10 cellular contexts compared by ENCODE assay signal in genomic region chr1:15948091-15948591, GRCh38. TPM values are rescaled to one million over a fixed set of nuclear protein-coding genes. Genes with fewer than 3 reads are reported as not detected.
DNase-seq lines count a peak whose midpoint lies in the region; TF ChIP-seq lines count a peak whose summit lies in the region.
"Had no signal": no experiment of that assay in that cellular context is flagged by ENCODE, and none has a peak within 500 bp of the region (broad histone marks: within the 10 kb centered on the region; RNA-seq: fewer than 3 reads in every experiment).

No MANE protein-coding gene starts in this region.

- H3K27me3 ChIP-seq in A673 (replicated peaks; ENCODE audit: insufficient read depth, low read depth, low read length, poor library complexity): no peaks in the 10 kb centered on the region
- no peaks in the 10 kb centered on the region for H3K27me3 ChIP-seq in dorsolateral prefrontal cortex
- H3K27me3 ChIP-seq in neural progenitor cell: no peaks in the 10 kb centered on the region
- H3K27me3 ChIP-seq: MG63 had no signal

- H3K4me3 ChIP-seq in A673 (ENCODE audit: low read depth, low read length, poor library complexity, severe bottlenecking): no peak overlapping the region
- H3K4me3 ChIP-seq in dorsolateral prefrontal cortex: no peak overlapping the region
- H3K4me3 ChIP-seq in neural progenitor cell: no peak overlapping the region
- H3K4me3 ChIP-seq: MG63 had no signal

- H4K20me1 ChIP-seq in neural progenitor cell (ENCODE audit: low read depth): peaks cover 59% of the 10 kb centered on the region

- TF ChIP-seq CTCF in A673 (conservative IDR thresholded peaks at IDR 0.05; ENCODE audit: low read depth, low read length): no peak
- TF ChIP-seq CTCF in dorsolateral prefrontal cortex (IDR thresholded peaks at IDR 0.05 in 54 of 56, conservative IDR thresholded peaks at IDR 0.05 in 2 of 56; ENCODE audit: low read depth in 1 of 56, partially characterized antibody in 56 of 56): no peak
- no peak for TF ChIP-seq CTCF in neural progenitor cell (IDR thresholded peaks at IDR 0.05)
- TF ChIP-seq CTCF in GM10266 (IDR thresholded peaks at IDR 0.05; ENCODE audit: control insufficient read depth, insufficient read depth, low read depth, missing control alignments): no peak

- peaks cover 47% of the 10 kb centered on the region for H3K4me1 ChIP-seq in A673 (ENCODE audit: insufficient read depth, low read length, poor library complexity, severe bottlenecking)
- peaks cover 7% of the 10 kb centered on the region for H3K4me1 ChIP-seq in neural progenitor cell

- no TSS peak for BruUV-seq in A673 (replicated peaks; lab: Mats Ljungman, UMichigan)

- DNase-seq in A673 (ENCODE audit: low spot score) (no peak), LHCN-M2 (ENCODE audit: low read depth) (peak; percentile 35), dorsolateral prefrontal cortex (peak in 1 of 10 donors; percentile 26), neural progenitor cell (ENCODE audit: low spot score) (peak; percentile 45), NCI-H446 (lab: John Stamatoyannopoulos, UW) (no peak), hippocampal formation (lab: John Stamatoyannopoulos, UW) (no peak), GM10266 (ENCODE audit: extremely low spot score) (no peak), cerebellar cortex (ENCODE audit: low spot score) (no peak)
- DNase-seq: MG63, SW 1271 had no signal

- H3F3A ChIP-seq in neural progenitor cell (ENCODE audit: low read depth): no peaks in the 10 kb centered on the region

- H3K4me1 Mint-ChIP-seq in neural progenitor cell: peaks cover 50% of the 10 kb centered on the region

- POLR2A ChIA-PET in A673 (lab: Charles Lee; ENCODE audit: low non-redundant PET): no interaction called here

- H3K36me3 ChIP-seq in A673 (ENCODE audit: insufficient read depth, low read length, poor library complexity, severe bottlenecking): peaks cover 39% of the 10 kb centered on the region
- H3K36me3 ChIP-seq in neural progenitor cell: no peaks in the 10 kb centered on the region

- no peaks in the 10 kb centered on the region for H3K9me3 ChIP-seq in A673 (ENCODE audit: low read depth, low read length, poor library complexity, severe bottlenecking)
- H3K9me3 ChIP-seq in neural progenitor cell (ENCODE audit: low read depth): no peaks in the 10 kb centered on the region
- H3K9me3 ChIP-seq: MG63 had no signal

- peaks cover 8% of the 10 kb centered on the region for H3K27me3 Mint-ChIP-seq in neural progenitor cell (ENCODE audit: insufficient read depth, low read depth)

- H2AFZ ChIP-seq in neural progenitor cell (replicated peaks): no peak overlapping the region

- peaks cover under 1% of the 10 kb centered on the region for H3K79me2 ChIP-seq in neural progenitor cell (ENCODE audit: low read depth)

- no peaks in the 10 kb centered on the region for H3K9me3 Mint-ChIP-seq in neural progenitor cell

- H3K27ac Mint-ChIP-seq in neural progenitor cell: no peak overlapping the region

- H3K4me2 ChIP-seq in neural progenitor cell: no peak overlapping the region

- CTCF ChIA-PET in A673 (lab: Charles Lee): no interaction called here

- no peak overlapping the region for H3K4me3 Mint-ChIP-seq in neural progenitor cell

- intact Hi-C loops in A673 (cut with micrococcal nuclease; ENCODE audit: unreplicated experiment): loop anchor here (5.0 kb wide), 1 partner anchor 146 kb away; no protein-coding TSS in a partner anchor
- intact Hi-C loops in dorsolateral prefrontal cortex (cut with DNase I): loop anchor here in 1 of 2 donors (5.0 kb wide), 1 partner anchor 61 kb away; no protein-coding TSS in a partner anchor

- H3K36me3 Mint-ChIP-seq in neural progenitor cell: peaks cover 16% of the 10 kb centered on the region

- no peak overlapping the region for H3K9ac ChIP-seq in neural progenitor cell

- peak overlapping the region; percentile 57 for H3K27ac ChIP-seq in A673 (ENCODE audit: low read depth, low read length, poor library complexity, severe bottlenecking)
- H3K27ac ChIP-seq in dorsolateral prefrontal cortex: peak overlapping the region in 58 of 59 donors; percentile 53 to 96 (median 90)
- no peak overlapping the region for H3K27ac ChIP-seq in neural progenitor cell

RNA-seq across cellular contexts. Expression of gene ZBTB17, which starts 27.8 kb away (rescaled TPM):
- total RNA-seq in A673 (2021): 50.1 and 50.3 TPM in 2 replicates
- 37.0 and 44.4 TPM in 2 replicates for total RNA-seq in LHCN-M2 (2014; rRNA removed)
- polyA plus RNA-seq in LHCN-M2 (2012): 26.2 TPM
- total RNA-seq in dorsolateral prefrontal cortex: 10 to 100 TPM; 29.3 to 71.4 (median 45.9) TPM
- total RNA-seq in neural progenitor cell (ENCODE audit: low replicate concordance): 19.5 and 34.0 TPM in 2 replicates

RNA-seq across cellular contexts. Expression of gene SRARP, which starts 55.9 kb away (rescaled TPM):
- total RNA-seq in A673 (2021): not detected in 2 replicates
- total RNA-seq in LHCN-M2 (2014; rRNA removed): not detected in 2 replicates
- polyA plus RNA-seq in LHCN-M2 (2012): not detected
- 10 to 100 TPM in 12 of 120 experiments, 1 to 10 TPM in 108; 2.1 to 17.6 (median 5.9) TPM for total RNA-seq in dorsolateral prefrontal cortex
- not detected in 2 replicates for total RNA-seq in neural progenitor cell (ENCODE audit: low replicate concordance)

Comparison
In these comparisons a context has a peak if more than half of its experiments do, and no peak if none do; other contexts are left out.
1. DNase-seq: peak in LHCN-M2 (single experiment) and neural progenitor cell (single experiment); none in A673 (single experiment), NCI-H446 (0 of 2), hippocampal formation (0 of 2), GM10266 (single experiment) and cerebellar cortex (single experiment).